Comparison of ENCODE assay signal across 23 cellular contexts in genomic region chr2:75415141-75415540, GRCh38.
DNase-seq lines count a peak whose midpoint lies in the region; ATAC-seq and TF ChIP-seq lines count a peak whose summit lies in the region.
"Had no signal": no experiment of that assay in that cellular context is flagged by ENCODE, and none has a peak within 500 bp of the region (broad histone marks: within the 10 kb centered on the region; RNA-seq: fewer than 3 reads in every experiment).

No MANE protein-coding gene starts in this region.

- no peak for DNase-seq in CD4-positive, alpha-beta T cell
- DNase-seq in DND-41, result no peak
- DNase-seq in activated B cell treated with CpG ODN at 0.5 μM for 24 hours, result no peak
- no peak for DNase-seq in naive thymus-derived CD4-positive, alpha-beta T cell
- no peak for DNase-seq in effector CD4-positive, alpha-beta T cell
- DNase-seq in T-helper 2 cell treated with Interferon-gamma antibody and Interleukin-4, amounts not matched to agents 5 μg/mL and 100 μg/mL, for 36 hours (ENCODE audit: low spot score), result no peak
- no peak for DNase-seq in GDM1 (lab: John Stamatoyannopoulos, UW)
- DNase-seq: C1 segment of cervical spinal cord, DMS53, EL, H7, Kasumi-1, MG63, NCI-H1417 treated with DMSO at 0.1 percent for 48 hours, NCI-H187, NCI-H2107, NCI-H2227 treated with DMSO at 0.1 percent for 48 hours, NCI-H510A, NCI-H748 treated with DMSO at 0.1 percent for 48 hours, PC-9, RPMI8226, SHP77 treated with DMSO at 0.1 percent for 48 hours had no signal

- no peak for TF ChIP-seq CTCF in CD4-positive, alpha-beta T cell (IDR thresholded peaks at IDR 0.05)
- TF ChIP-seq CTCF in DND-41 (IDR thresholded peaks at IDR 0.05; ENCODE audit: borderline replicate concordance, extremely low read depth, low read length, poor library complexity, severe bottlenecking) (no peak), activated B cell treated with CpG ODN at 0.5 μM for 24 hours (IDR thresholded peaks at IDR 0.05) (no peak)

- CTCF ChIA-PET in CD4-positive, alpha-beta T cell (lab: Charles Lee), result no interaction called here
- CTCF ChIA-PET in activated B cell treated with CpG ODN at 0.5 μM for 24 hours (lab: Charles Lee), result interaction anchor here (0.9 to 1.6 kb wide), 2 partner anchors 10 to 214 kb away, joined by 3 read pairs; no protein-coding TSS in a partner anchor
- CTCF ChIA-PET in naive thymus-derived CD4-positive, alpha-beta T cell (lab: Charles Lee), result no interaction called here

- peaks cover 36% of the 10 kb centered on the region for H3K36me3 Mint-ChIP-seq in CD4-positive, alpha-beta T cell (ENCODE audit: low read depth)
- H3K36me3 Mint-ChIP-seq in activated B cell treated with CpG ODN at 0.5 μM for 24 hours (ENCODE audit: low read depth), result peaks cover 31% of the 10 kb centered on the region
- peaks cover 0 to 37% (median 32%) of the 10 kb centered on the region in 5 donors for H3K36me3 Mint-ChIP-seq in naive thymus-derived CD4-positive, alpha-beta T cell
- no peaks in the 10 kb centered on the region for H3K36me3 Mint-ChIP-seq in T-helper 2 cell treated with Interferon-gamma antibody and Interleukin-4, amounts not matched to agents 5 μg/mL and 100 μg/mL, for 36 hours (ENCODE audit: low read depth)

- H3K9me3 Mint-ChIP-seq in CD4-positive, alpha-beta T cell, result peaks cover 10% of the 10 kb centered on the region
- peaks cover 12% of the 10 kb centered on the region for H3K9me3 Mint-ChIP-seq in activated B cell treated with CpG ODN at 0.5 μM for 24 hours
- peaks cover 4 to 32% (median 12%) of the 10 kb centered on the region in 11 donors for H3K9me3 Mint-ChIP-seq in naive thymus-derived CD4-positive, alpha-beta T cell
- peaks cover 5% of the 10 kb centered on the region for H3K9me3 Mint-ChIP-seq in T-helper 2 cell treated with Interferon-gamma antibody and Interleukin-4, amounts not matched to agents 5 μg/mL and 100 μg/mL, for 36 hours

- no peaks in the 10 kb centered on the region for H3K27me3 ChIP-seq in CD4-positive, alpha-beta T cell (ENCODE audit: control insufficient read depth, insufficient read depth, low read length)
- no peaks in the 10 kb centered on the region for H3K27me3 ChIP-seq in DND-41 (ENCODE audit: insufficient read depth, low read length, poor library complexity)
- H3K27me3 ChIP-seq in naive thymus-derived CD4-positive, alpha-beta T cell (ENCODE audit: control insufficient read depth in 2 of 2, insufficient read depth in 2 of 2, low read length in 2 of 2), result no peaks in the 10 kb centered on the region
- H3K27me3 ChIP-seq: MG63 had no signal

- H3K4me1 ChIP-seq in DND-41 (ENCODE audit: insufficient read depth, low read length), result peaks cover 42% of the 10 kb centered on the region
- peaks cover 0 to 10% of the 10 kb centered on the region in 2 donors for H3K4me1 ChIP-seq in naive thymus-derived CD4-positive, alpha-beta T cell (ENCODE audit: control insufficient read depth in 2 of 2, insufficient read depth in 2 of 2, low read length in 2 of 2)

- no peaks in the 10 kb centered on the region for H3K27me3 Mint-ChIP-seq in CD4-positive, alpha-beta T cell
- H3K27me3 Mint-ChIP-seq in activated B cell treated with CpG ODN at 0.5 μM for 24 hours, result no peaks in the 10 kb centered on the region
- H3K27me3 Mint-ChIP-seq in naive thymus-derived CD4-positive, alpha-beta T cell, result peaks cover 0 to 9% (median 0%) of the 10 kb centered on the region in 5 donors
- no peaks in the 10 kb centered on the region for H3K27me3 Mint-ChIP-seq in T-helper 2 cell treated with Interferon-gamma antibody and Interleukin-4, amounts not matched to agents 5 μg/mL and 100 μg/mL, for 36 hours (ENCODE audit: low read depth)

- H3K27ac ChIP-seq in CD4-positive, alpha-beta T cell (ENCODE audit: low read depth, low read length), result no peak overlapping the region
- H3K27ac ChIP-seq in DND-41 (ENCODE audit: low read length), result no peak overlapping the region
- no peak overlapping the region for H3K27ac ChIP-seq in naive thymus-derived CD4-positive, alpha-beta T cell (ENCODE audit: low read depth, low read length)
- H3K27ac ChIP-seq: PC-9, SK-N-MC had no signal

- H3K27ac Mint-ChIP-seq in CD4-positive, alpha-beta T cell, result no peak overlapping the region
- H3K27ac Mint-ChIP-seq in activated B cell treated with CpG ODN at 0.5 μM for 24 hours, result no peak overlapping the region
- H3K27ac Mint-ChIP-seq in naive thymus-derived CD4-positive, alpha-beta T cell, result peak overlapping the region in 3 of 9 donors; percentile 1 to 34 (median 22)
- H3K27ac Mint-ChIP-seq in T-helper 2 cell treated with Interferon-gamma antibody and Interleukin-4, amounts not matched to agents 5 μg/mL and 100 μg/mL, for 36 hours, result no peak overlapping the region

- no peak overlapping the region for H2AFZ ChIP-seq in DND-41 (ENCODE audit: low read depth, low read length)
- H2AFZ ChIP-seq: PC-9 had no signal

- peak overlapping the region; percentile 89 for H3K4me3 Mint-ChIP-seq in CD4-positive, alpha-beta T cell
- peak overlapping the region; percentile 89 for H3K4me3 Mint-ChIP-seq in activated B cell treated with CpG ODN at 0.5 μM for 24 hours
- H3K4me3 Mint-ChIP-seq in naive thymus-derived CD4-positive, alpha-beta T cell, result peak overlapping the region in 9 of 10 donors; percentile 5 to 96 (median 90)
- H3K4me3 Mint-ChIP-seq in T-helper 2 cell treated with Interferon-gamma antibody and Interleukin-4, amounts not matched to agents 5 μg/mL and 100 μg/mL, for 36 hours, result no peak overlapping the region

- POLR2A ChIA-PET in CD4-positive, alpha-beta T cell (lab: Charles Lee), result no interaction called here
- POLR2A ChIA-PET in activated B cell treated with CpG ODN at 0.5 μM for 24 hours (lab: Charles Lee), result interaction anchor here (0.7 kb wide), 1 partner anchor 216 kb away, joined by 3 read pairs; no protein-coding TSS in a partner anchor
- POLR2A ChIA-PET in naive thymus-derived CD4-positive, alpha-beta T cell (lab: Charles Lee), result no interaction called here

- peaks cover 7% of the 10 kb centered on the region for H3K9me3 ChIP-seq in CD4-positive, alpha-beta T cell (ENCODE audit: control insufficient read depth, low read length)
- H3K9me3 ChIP-seq in DND-41 (ENCODE audit: insufficient read depth, low read length, severe bottlenecking), result peaks cover 5% of the 10 kb centered on the region
- H3K9me3 ChIP-seq in naive thymus-derived CD4-positive, alpha-beta T cell (ENCODE audit: control insufficient read depth in 2 of 3, low read length in 3 of 3), result no peaks in the 10 kb centered on the region

- no peaks in the 10 kb centered on the region for H4K20me1 ChIP-seq in DND-41 (ENCODE audit: insufficient read depth, low read length)

- H3K4me2 ChIP-seq in DND-41 (ENCODE audit: insufficient read depth, low read length), result peak overlapping the region; percentile 84
- H3K4me2 ChIP-seq: PC-9 had no signal

- H3K9ac ChIP-seq in DND-41 (ENCODE audit: low read depth, low read length), result peak overlapping the region; percentile 61; the same call in 1 of the 2 replicates

- H3K4me3 ChIP-seq in DND-41 (ENCODE audit: low read depth in 1 of 2, low read length in 2 of 2), result peak overlapping the region in 1 of 2 experiments; percentile 64; a peak in 2 of 4 replicates
- H3K4me3 ChIP-seq in naive thymus-derived CD4-positive, alpha-beta T cell (ENCODE audit: low read length), result no peak overlapping the region
- H3K4me3 ChIP-seq: MG63, PC-9, SK-N-MC had no signal

- 0 out of 2 replicates have a peak, but pooled peaks cover 5% of the 10 kb centered on the region for H3K36me3 ChIP-seq in DND-41 (ENCODE audit: insufficient read depth, low read length)
- H3K36me3 ChIP-seq in naive thymus-derived CD4-positive, alpha-beta T cell (ENCODE audit: control insufficient read depth in 2 of 3, insufficient read depth in 3 of 3, low read length in 3 of 3), result no peaks in the 10 kb centered on the region
- H3K36me3 ChIP-seq: MG63 had no signal

- no peak for ATAC-seq in CD4-positive, alpha-beta T cell (ENCODE audit: poor library complexity)
- no peak for ATAC-seq in DND-41 (ENCODE audit: insufficient read depth, low read depth)
- no peak for ATAC-seq in activated B cell treated with CpG ODN at 0.5 μM for 24 hours (ENCODE audit: low read depth)
- ATAC-seq in naive thymus-derived CD4-positive, alpha-beta T cell, result no peak

- peaks cover 9% of the 10 kb centered on the region for H3K79me2 ChIP-seq in DND-41 (ENCODE audit: insufficient read depth, low read length)

- peaks cover 34% of the 10 kb centered on the region for H3K4me1 Mint-ChIP-seq in CD4-positive, alpha-beta T cell (ENCODE audit: low read depth)
- peaks cover 40% of the 10 kb centered on the region for H3K4me1 Mint-ChIP-seq in activated B cell treated with CpG ODN at 0.5 μM for 24 hours
- peaks cover 6 to 77% (median 33%) of the 10 kb centered on the region in 7 donors for H3K4me1 Mint-ChIP-seq in naive thymus-derived CD4-positive, alpha-beta T cell
- H3K4me1 Mint-ChIP-seq in T-helper 2 cell treated with Interferon-gamma antibody and Interleukin-4, amounts not matched to agents 5 μg/mL and 100 μg/mL, for 36 hours (ENCODE audit: low read depth), result peaks cover 7% of the 10 kb centered on the region

- intact Hi-C loops in CD4-positive, alpha-beta T cell (cut with DNase I, micrococcal nuclease), result no loop called here
- intact Hi-C loops in activated B cell treated with CpG ODN at 0.5 μM for 24 hours (cut with micrococcal nuclease), result no loop called here
- intact Hi-C loops in naive thymus-derived CD4-positive, alpha-beta T cell (cut with micrococcal nuclease), result no loop called here
